Comparison of ENCODE assay signal across 16 cellular contexts in genomic region chrX:133350751-133351150, GRCh38.
DNase-seq lines count a peak whose midpoint lies in the region; ATAC-seq and TF ChIP-seq lines count a peak whose summit lies in the region.
"Had no signal": no experiment of that assay in that cellular context is flagged by ENCODE, and none has a peak within 500 bp of the region (broad histone marks: within the 10 kb centered on the region; RNA-seq: fewer than 3 reads in every experiment).

No MANE protein-coding gene starts in this region.

- peak overlapping the region; percentile 86 for H3K27ac Mint-ChIP-seq in GM23338
- H3K27ac Mint-ChIP-seq: activated naive CD4-positive, alpha-beta T cell treated with anti-CD3 and anti-CD28 coated beads, Interleukin-2, amount 50 U/mL, for 72 hours; stimulated activated memory B cell treated with anti-CD40 and anti-IgM and Interleukin-4, amounts not matched to agents 10 μg/mL and 1 μg/mL and 100 μg/mL, for 72 hours had no signal

- in situ Hi-C loops in brain microvascular endothelial cell (cut with HindIII; ENCODE audit: low pct_ligation_motif_present, low sequenced_read_pairs), result no loop called here

- no peak for DNase-seq in GM23338 (ENCODE audit: low spot score)
- peak; percentile 24 for DNase-seq in NCI-H2196 (lab: John Stamatoyannopoulos, UW; ENCODE audit: unreplicated experiment)
- peak; percentile 10 for DNase-seq in fibroblast of villous mesenchyme (ENCODE audit: low read depth)
- DNase-seq in renal cortical epithelial cell (ENCODE audit: low read depth), result peak; percentile 74
- no peak for DNase-seq in 8988T
- DNase-seq in mesendoderm, result no peak
- DNase-seq in activated T-cell treated with anti-CD3 and anti-CD28 coated beads, Interleukin-2, amount 50 U/mL, for 48 hours, result no peak
- no peak for DNase-seq in brain microvascular endothelial cell
- DNase-seq: activated CD8-positive, alpha-beta memory T cell treated with anti-CD3 and anti-CD28 coated beads, Interleukin-2, amount 50 U/mL, for 48 hours; Karpas-422; NCI-H2029; stimulated activated CD4-positive, alpha-beta T cell treated with anti-CD3 and anti-CD28 coated beads, Interleukin-4, amount 100 ng/mL, for 4 hours had no signal

- peaks cover 32% of the 10 kb centered on the region for H4K20me1 ChIP-seq in GM23338 (replicated peaks; ENCODE audit: insufficient read depth)
- H4K20me1 ChIP-seq: BLaER1 had no signal

- H2AK5ac ChIP-seq in mesendoderm (ENCODE audit: low read length), result no peak overlapping the region

- 0 out of 3 replicates have a peak overlapping the region, but pooled peaks have one; percentile 32 for H3K4me3 Mint-ChIP-seq in GM23338
- H3K4me3 Mint-ChIP-seq: stimulated activated memory B cell treated with anti-CD40 and anti-IgM and Interleukin-4, amounts not matched to agents 10 μg/mL and 1 μg/mL and 100 μg/mL, for 72 hours had no signal

- H3F3A ChIP-seq in GM23338 (replicated peaks; ENCODE audit: low read depth), result no peaks in the 10 kb centered on the region; the same call in 1 of the 2 replicates

- H3K27me3 ChIP-seq in GM23338 (ENCODE audit: insufficient read depth) (no peaks in the 10 kb centered on the region), mesendoderm (ENCODE audit: insufficient read depth, low read length, poor library complexity) (no peaks in the 10 kb centered on the region), brain microvascular endothelial cell (replicated peaks) (no peaks in the 10 kb centered on the region)
- H3K27me3 ChIP-seq: esophagus muscularis mucosa had no signal

- H4K8ac ChIP-seq in mesendoderm (ENCODE audit: low read depth, low read length), result no peak overlapping the region

- H3K4me1 ChIP-seq in GM23338 (ENCODE audit: insufficient read depth) (peaks cover 82% of the 10 kb centered on the region), mesendoderm (ENCODE audit: control insufficient read depth, low read depth, low read length) (peaks cover 4% of the 10 kb centered on the region)

- H3K4ac ChIP-seq in mesendoderm (ENCODE audit: low read depth, low read length), result no peak overlapping the region

- no peaks in the 10 kb centered on the region for H3K27me3 Mint-ChIP-seq in GM23338 (ENCODE audit: insufficient read depth, low read depth, poor library complexity)
- H3K27me3 Mint-ChIP-seq: stimulated activated memory B cell treated with anti-CD40 and anti-IgM and Interleukin-4, amounts not matched to agents 10 μg/mL and 1 μg/mL and 100 μg/mL, for 72 hours had no signal

- TF ChIP-seq CTCF in GM23338 (conservative IDR thresholded peaks at IDR 0.05; ENCODE audit: low read depth in 2 of 2) (no peak), fibroblast of villous mesenchyme (IDR thresholded peaks at IDR 0.05; ENCODE audit: insufficient read depth, low read depth, low read length) (no peak), brain microvascular endothelial cell (IDR thresholded peaks at IDR 0.05; ENCODE audit: low read depth, low read length, missing control alignments) (no peak)

- no peak overlapping the region for H3K18ac ChIP-seq in mesendoderm (ENCODE audit: low read length)

- no peak overlapping the region for H2BK120ac ChIP-seq in mesendoderm (ENCODE audit: low read depth, low read length)

- no peaks in the 10 kb centered on the region for H3K79me1 ChIP-seq in mesendoderm (ENCODE audit: low read length)

- no peaks in the 10 kb centered on the region for H3K9me2 ChIP-seq in GM23338 (ENCODE audit: insufficient read depth)

- peaks cover 75% of the 10 kb centered on the region for H3K4me1 Mint-ChIP-seq in GM23338
- H3K4me1 Mint-ChIP-seq: stimulated activated memory B cell treated with anti-CD40 and anti-IgM and Interleukin-4, amounts not matched to agents 10 μg/mL and 1 μg/mL and 100 μg/mL, for 72 hours had no signal

- no peak overlapping the region for H2BK5ac ChIP-seq in mesendoderm (ENCODE audit: low read length)

- H2AFZ ChIP-seq in GM23338, result no peak overlapping the region

- H3K9me3 Mint-ChIP-seq in GM23338, result no peaks in the 10 kb centered on the region
- H3K9me3 Mint-ChIP-seq: activated naive CD4-positive, alpha-beta T cell treated with anti-CD3 and anti-CD28 coated beads, Interleukin-2, amount 50 U/mL, for 72 hours; stimulated activated memory B cell treated with anti-CD40 and anti-IgM and Interleukin-4, amounts not matched to agents 10 μg/mL and 1 μg/mL and 100 μg/mL, for 72 hours had no signal

- H3K36me3 Mint-ChIP-seq in GM23338 (ENCODE audit: low read depth), result peaks cover 10% of the 10 kb centered on the region; the same call in 2 of the 3 replicates
- H3K36me3 Mint-ChIP-seq: activated naive CD4-positive, alpha-beta T cell treated with anti-CD3 and anti-CD28 coated beads, Interleukin-2, amount 50 U/mL, for 72 hours; stimulated activated memory B cell treated with anti-CD40 and anti-IgM and Interleukin-4, amounts not matched to agents 10 μg/mL and 1 μg/mL and 100 μg/mL, for 72 hours had no signal

- H3K9ac ChIP-seq in mesendoderm (ENCODE audit: low read length), result no peak overlapping the region
- H3K9ac ChIP-seq: BLaER1 had no signal

- no peak overlapping the region for H3K4me3 ChIP-seq in GM23338
- H3K4me3 ChIP-seq in fibroblast of villous mesenchyme (ENCODE audit: low read depth, low read length), result no peak overlapping the region
- H3K4me3 ChIP-seq in mesendoderm (ENCODE audit: low read length), result no peak overlapping the region
- H3K4me3 ChIP-seq in brain microvascular endothelial cell (ENCODE audit: low read depth, low read length), result no peak overlapping the region
- H3K4me3 ChIP-seq: BLaER1, esophagus muscularis mucosa had no signal

- peak overlapping the region; percentile 70; the same call in 1 of the 2 replicates for H3K27ac ChIP-seq in GM23338 (ENCODE audit: low read depth)
- no peak overlapping the region for H3K27ac ChIP-seq in mesendoderm (ENCODE audit: low read depth, low read length)
- no peak overlapping the region for H3K27ac ChIP-seq in brain microvascular endothelial cell
- H3K27ac ChIP-seq: BLaER1, esophagus muscularis mucosa had no signal

- H4K5ac ChIP-seq in mesendoderm (ENCODE audit: low read length), result no peak overlapping the region

- H3K56ac ChIP-seq in mesendoderm (ENCODE audit: low read length), result no peak overlapping the region

- no peak for ATAC-seq in GM23338
- ATAC-seq: activated naive CD4-positive, alpha-beta T cell treated with anti-CD3 and anti-CD28 coated beads, Interleukin-2, amount 50 U/mL, for 72 hours; stimulated activated memory B cell treated with anti-CD40 and anti-IgM and Interleukin-4, amounts not matched to agents 10 μg/mL and 1 μg/mL and 100 μg/mL, for 72 hours had no signal

- WGBS in mesendoderm (ENCODE audit: extremely low coverage, insufficient coverage, low lambda C conversion rate), result no CpG with 5 or more reads among the region's 1 CpG

- H3K36me3 ChIP-seq in GM23338 (ENCODE audit: insufficient read depth) (no peaks in the 10 kb centered on the region), mesendoderm (ENCODE audit: control insufficient read depth, insufficient read depth, low read length) (no peaks in the 10 kb centered on the region), brain microvascular endothelial cell (replicated peaks) (no peaks in the 10 kb centered on the region)
- H3K36me3 ChIP-seq: BLaER1, esophagus muscularis mucosa had no signal

- no peak overlapping the region for H2BK15ac ChIP-seq in mesendoderm (replicated peaks; ENCODE audit: low read depth)

- no peak overlapping the region for H3K23ac ChIP-seq in mesendoderm (ENCODE audit: low read length)

- H3K79me2 ChIP-seq in GM23338 (replicated peaks; ENCODE audit: insufficient read depth) (peaks cover 98% of the 10 kb centered on the region), mesendoderm (ENCODE audit: control insufficient read depth, insufficient read depth, low read length) (peaks cover 62% of the 10 kb centered on the region)

- peak overlapping the region; percentile 8 for H3K4me2 ChIP-seq in GM23338
- H3K4me2 ChIP-seq in mesendoderm (ENCODE audit: low read length), result no peak overlapping the region
- H3K4me2 ChIP-seq: BLaER1 had no signal

TF ChIP-seq in GM23338, 12 proteins besides CTCF, POLR2A, EP300 and RAD21 (continues in another document):
- no peak for TF ChIP-seq ZNF114 (CRISPR knock-in tag; IDR thresholded peaks at IDR 0.05)
- TF ChIP-seq STAT1 (IDR thresholded peaks at IDR 0.05; ENCODE audit: unreplicated experiment), result no peak
- TF ChIP-seq CREB1 (CRISPR knock-in tag; IDR thresholded peaks at IDR 0.05; ENCODE audit: low read depth), result no peak
- TF ChIP-seq EZH2phosphoT487 (IDR thresholded peaks at IDR 0.05; ENCODE audit: unreplicated experiment), result no peak
- no peak for TF ChIP-seq POLR2AphosphoS5 (IDR thresholded peaks at IDR 0.05; ENCODE audit: low read depth)

Comparison
In these comparisons a context has a peak if more than half of its experiments do, and no peak if none do; other contexts are left out.
1. DNase-seq: peak in NCI-H2196 (single experiment), fibroblast of villous mesenchyme (single experiment) and renal cortical epithelial cell (single experiment); none in GM23338 (single experiment), 8988T (single experiment), mesendoderm (single experiment), activated T-cell treated with anti-CD3 and anti-CD28 coated beads, Interleukin-2, amount 50 U/mL, for 48 hours (0 of 2) and brain microvascular endothelial cell (single experiment).